ENCODE assay signal across 8 cellular contexts in the genomic region with DNA sequence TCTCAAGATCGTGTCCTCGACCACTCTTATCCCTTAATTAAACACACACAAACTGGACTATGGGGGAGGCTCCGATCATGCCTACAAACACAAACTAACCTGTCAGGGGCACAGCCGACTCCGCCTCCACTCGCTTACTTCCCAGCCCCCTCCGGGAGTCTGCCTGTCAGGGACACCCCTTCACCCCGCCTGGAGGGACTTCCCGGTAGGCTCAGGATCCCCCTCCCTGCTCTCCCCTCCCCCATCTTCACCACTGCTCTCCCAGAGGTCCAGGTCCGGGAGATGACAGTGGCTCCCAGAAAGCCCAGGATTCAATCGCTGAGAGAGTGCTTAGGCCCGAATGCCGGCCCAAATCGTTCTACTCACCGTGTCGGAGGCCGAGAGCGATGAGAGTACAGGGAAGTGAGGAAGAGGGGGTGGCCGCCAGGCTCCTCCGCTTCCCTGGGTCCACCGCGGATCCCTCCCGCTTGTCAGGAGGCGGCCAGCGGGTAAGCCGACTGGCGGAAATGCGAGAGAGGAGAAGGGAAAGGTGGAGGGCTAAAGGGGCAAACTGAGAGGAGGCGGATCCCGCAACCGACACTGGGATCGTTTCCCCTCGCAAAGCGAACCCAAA. TPM values are rescaled to one million over a fixed set of nuclear protein-coding genes. Genes with fewer than 3 reads are reported as not detected.
DNase-seq lines count a peak whose midpoint lies in the region; ATAC-seq and TF ChIP-seq lines count a peak whose summit lies in the region.
"Not testable (repeated sequence)": the region's sequence is repeated elsewhere in the genome, so short reads cannot be mapped to it uniquely, and the experiment has no call there.

No MANE protein-coding gene starts in this region.

- peak overlapping the region; percentile 100 for H3K9ac ChIP-seq in NT2/D1 (ENCODE audit: insufficient read length, low read depth)

- peak overlapping the region; percentile 97 for H3K4me3 Mint-ChIP-seq in activated naive CD4-positive, alpha-beta T cell treated with anti-CD3 and anti-CD28 coated beads, Interleukin-2, amount 10 ng/mL, durations not matched to agents 7 days and 5 days

- not testable (repeated sequence) for H3K27me3 Mint-ChIP-seq in activated naive CD4-positive, alpha-beta T cell treated with anti-CD3 and anti-CD28 coated beads, Interleukin-2, amount 10 ng/mL, durations not matched to agents 7 days and 5 days

- intact Hi-C loops in lower leg skin (cut with DNase I; ENCODE audit: low total_unique reads), result not testable (repeated sequence)

- not testable (repeated sequence) for H3K27me3 ChIP-seq in BE2C; NT2/D1 (ENCODE audit: insufficient read depth, insufficient read length)

- not testable (repeated sequence) for H3K4me1 ChIP-seq in BE2C; NT2/D1 (ENCODE audit: insufficient read depth, insufficient read length)

- DNase-seq in BE2C, result peak; percentile 67
- DNase-seq in NT2/D1 (ENCODE audit: low read depth, low spot score), result peak; percentile 42
- DNase-seq in activated naive CD4-positive, alpha-beta T cell treated with anti-CD3 and anti-CD28 coated beads, Interleukin-2, amount 10 ng/mL, durations not matched to agents 7 days and 5 days; epithelial cell of prostate (ENCODE audit: low read depth, low spot score); lower leg skin (ENCODE audit: low spot score in 2 of 2); skeletal muscle cell (ENCODE audit: low read depth): not testable (repeated sequence)

- peaks cover 53% of the 10 kb centered on the region for H3K36me3 Mint-ChIP-seq in activated naive CD4-positive, alpha-beta T cell treated with anti-CD3 and anti-CD28 coated beads, Interleukin-2, amount 10 ng/mL, durations not matched to agents 7 days and 5 days

- peaks cover 61% of the 10 kb centered on the region for H3K4me1 Mint-ChIP-seq in activated naive CD4-positive, alpha-beta T cell treated with anti-CD3 and anti-CD28 coated beads, Interleukin-2, amount 10 ng/mL, durations not matched to agents 7 days and 5 days

- ATAC-seq in GM19397 (IDR thresholded peaks at IDR 0.05; ENCODE audit: unreplicated experiment) (peak; percentile 4), HG03064 (IDR thresholded peaks at IDR 0.05; ENCODE audit: low read depth, unreplicated experiment) (peak; percentile 15)

- WGBS in lower leg skin, 2 donors, result 0 to 1% methylated on average over 12 to 29 of the region's 34 CpGs

- H3K4me3 ChIP-seq in BE2C (ENCODE audit: low read depth, low read length), result peak overlapping the region; percentile 98
- peak overlapping the region; percentile 86 for H3K4me3 ChIP-seq in NT2/D1 (ENCODE audit: insufficient read length, low read depth)
- H3K4me3 ChIP-seq in lower leg skin (ENCODE audit: low read depth, poor library complexity, severe bottlenecking), result peak overlapping the region; percentile 97
- H3K4me3 ChIP-seq in skeletal muscle cell (ENCODE audit: low read depth, low read length), result peak overlapping the region; percentile 88

- peak overlapping the region; percentile 97 for H3K27ac Mint-ChIP-seq in activated naive CD4-positive, alpha-beta T cell treated with anti-CD3 and anti-CD28 coated beads, Interleukin-2, amount 10 ng/mL, durations not matched to agents 7 days and 5 days

- TF ChIP-seq POLR2A in lower leg skin (IDR thresholded peaks at IDR 0.05), result not testable (repeated sequence)

- H3K9me3 ChIP-seq in BE2C, result not testable (repeated sequence)
- H3K9me3 ChIP-seq in NT2/D1 (ENCODE audit: insufficient read depth, low read length), result peaks cover 18% of the 10 kb centered on the region

- H3K36me3 ChIP-seq in BE2C, result not testable (repeated sequence)
- peaks cover 35% of the 10 kb centered on the region for H3K36me3 ChIP-seq in NT2/D1 (ENCODE audit: insufficient read depth, insufficient read length, low read length)

- not testable (repeated sequence) for H3K9me3 Mint-ChIP-seq in activated naive CD4-positive, alpha-beta T cell treated with anti-CD3 and anti-CD28 coated beads, Interleukin-2, amount 10 ng/mL, durations not matched to agents 7 days and 5 days

- TF ChIP-seq CTCF in BE2C (IDR thresholded peaks at IDR 0.05; ENCODE audit: low read depth, low read length); lower leg skin (IDR thresholded peaks at IDR 0.05): not testable (repeated sequence)

- H3K27ac ChIP-seq in epithelial cell of prostate, result peak overlapping the region; percentile 88

- CTCF ChIA-PET in activated naive CD4-positive, alpha-beta T cell treated with anti-CD3 and anti-CD28 coated beads, Interleukin-2, amount 10 ng/mL, durations not matched to agents 7 days and 5 days (lab: Charles Lee), result not testable (repeated sequence)

RNA-seq across cellular contexts. Expression of a gene that starts 0.8 kb away (rescaled TPM):
- polyA plus RNA-seq in BE2C (2012; ENCODE audit: insufficient read depth, insufficient read length, low read depth), result 85.7 TPM
- 100 to 1,000 TPM in 3 of 4 donors, 10 to 100 TPM in 1; 54.8 to 121 (median 113) TPM for total RNA-seq in lower leg skin

RNA-seq across cellular contexts. Expression of a gene that starts 1.1 kb away (rescaled TPM):
- polyA plus RNA-seq in BE2C (2012; ENCODE audit: insufficient read depth, insufficient read length, low read depth), result 236 TPM
- 100 to 1,000 TPM in 3 of 4 donors, 10 to 100 TPM in 1; 88.7 to 163 (median 120) TPM for total RNA-seq in lower leg skin
